Comparison of ENCODE assay signal across 1 cellular context in the genomic region with DNA sequence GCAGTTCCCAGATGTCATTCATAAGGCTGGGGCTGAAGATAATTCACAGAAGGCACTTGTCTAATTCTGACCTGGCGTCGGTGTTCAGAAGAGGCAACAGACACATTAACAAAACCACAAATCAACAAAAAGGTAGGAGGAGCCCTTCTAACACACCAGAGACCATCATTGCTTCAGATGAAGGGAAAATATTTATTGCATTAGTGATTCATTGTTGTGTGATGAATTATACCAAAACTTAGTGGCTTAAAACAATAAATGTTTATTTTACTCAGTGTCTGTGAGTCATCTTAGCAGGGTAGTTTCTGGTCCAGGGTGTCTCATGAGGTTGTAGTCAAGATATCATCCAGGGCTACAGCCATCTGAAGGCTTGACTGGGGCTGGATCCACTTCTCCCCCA.
TF ChIP-seq lines count a peak whose summit lies in the region.

No MANE protein-coding gene starts in this region.

TF ChIP-seq in HCT116, 20 proteins besides CTCF, POLR2A, EP300 and RAD21:
- no peak for TF ChIP-seq TCF7L2 (IDR thresholded peaks at IDR 0.05; ENCODE audit: borderline replicate concordance, extremely low read depth, insufficient read depth, insufficient read length)
- no peak for TF ChIP-seq REST (IDR thresholded peaks at IDR 0.05; ENCODE audit: low read depth)
- TF ChIP-seq SRF (IDR thresholded peaks at IDR 0.05; ENCODE audit: low read depth) = no peak
- no peak; the same call in 1 of the 2 replicates for TF ChIP-seq FOSL1 (IDR thresholded peaks at IDR 0.05; ENCODE audit: low read depth)
- no peak for TF ChIP-seq ELF1 (IDR thresholded peaks at IDR 0.05; ENCODE audit: borderline replicate concordance, low read depth)
- TF ChIP-seq SIN3A (IDR thresholded peaks at IDR 0.05; ENCODE audit: low read depth) = no peak
- TF ChIP-seq, protein P1, sequence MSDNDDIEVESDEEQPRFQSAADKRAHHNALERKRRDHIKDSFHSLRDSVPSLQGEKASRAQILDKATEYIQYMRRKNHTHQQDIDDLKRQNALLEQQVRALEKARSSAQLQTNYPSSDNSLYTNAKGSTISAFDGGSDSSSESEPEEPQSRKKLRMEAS (IDR thresholded peaks at IDR 0.05) = no peak
- TF ChIP-seq ZBTB33 (IDR thresholded peaks at IDR 0.05; ENCODE audit: extremely low read depth, insufficient replicate concordance, low read length) = no peak
- no peak for TF ChIP-seq ZNF274 (IDR thresholded peaks at IDR 0.05; ENCODE audit: low read depth, low read length)
- no peak for TF ChIP-seq ATF3 (IDR thresholded peaks at IDR 0.05)
- TF ChIP-seq CBX3 (IDR thresholded peaks at IDR 0.05; ENCODE audit: low read depth) = no peak
- TF ChIP-seq JUND (IDR thresholded peaks at IDR 0.05) = no peak
- no peak for TF ChIP-seq ZFX (IDR thresholded peaks at IDR 0.05)
- no peak for TF ChIP-seq EZH2 (IDR thresholded peaks at IDR 0.05)
- TF ChIP-seq YY1 (IDR thresholded peaks at IDR 0.05; ENCODE audit: extremely low read depth, insufficient replicate concordance, low read depth, low read length) = no peak
- TF ChIP-seq EGR1 (IDR thresholded peaks at IDR 0.05; ENCODE audit: low read depth) = no peak
- TF ChIP-seq EZH2phosphoT487 (IDR thresholded peaks at IDR 0.05; ENCODE audit: borderline replicate concordance) = no peak
- TF ChIP-seq CEBPB (IDR thresholded peaks at IDR 0.05; ENCODE audit: low read depth) = no peak
- no peak for TF ChIP-seq POLR2AphosphoS5 (IDR thresholded peaks at IDR 0.05; ENCODE audit: low read depth, low read length)
